In genomic region chr1:37859507-37860345, GRCh38 we compare ENCODE assay signal across 8 cellular contexts. TPM values are rescaled to one million over a fixed set of nuclear protein-coding genes. Genes with fewer than 3 reads are reported as not detected.
DNase-seq lines count a peak whose midpoint lies in the region; ATAC-seq and TF ChIP-seq lines count a peak whose summit lies in the region.

Gene MTF1, minus strand, starts transcription at chr1:37859592. Its CDS starts 1,934 bp downstream, at chr1:37857658.

- peak within 1 kb of the TSS; percentile 90 for H2AFZ ChIP-seq in KMS-11 (ENCODE audit: low read depth)

- TF ChIP-seq CTCF in KMS-11 (conservative IDR thresholded peaks at IDR 0.05; ENCODE audit: low read depth, low read length) = peak; percentile 93
- peak; percentile 98 for TF ChIP-seq CTCF in Panc1 (IDR thresholded peaks at IDR 0.05)
- peak; percentile 81 to 92 (median 87) for TF ChIP-seq CTCF in esophagus muscularis mucosa (IDR thresholded peaks at IDR 0.05)

- CTCF ChIA-PET in Panc1 (lab: Charles Lee) = interaction anchor here (0.6 to 1.3 kb wide), 6 partner anchors 12 to 168 kb away, joined by 3 to 13 read pairs (median 4); no protein-coding TSS in a partner anchor

- peaks cover 27% of the 10 kb centered on the region for H3K79me2 ChIP-seq in KMS-11 (ENCODE audit: insufficient read depth, low read depth)

- H3K4me1 Mint-ChIP-seq in activated T-cell treated with anti-CD3 and anti-CD28 coated beads, Interleukin-2, amount 50 U/mL, for 4 hours (ENCODE audit: low read depth) = peaks cover 35% of the 10 kb centered on the region

- peak within 1 kb of the TSS; percentile 95 for H3K4me3 Mint-ChIP-seq in activated T-cell treated with anti-CD3 and anti-CD28 coated beads, Interleukin-2, amount 50 U/mL, for 4 hours

- peaks cover 26% of the 10 kb centered on the region for H3K36me3 Mint-ChIP-seq in activated T-cell treated with anti-CD3 and anti-CD28 coated beads, Interleukin-2, amount 50 U/mL, for 4 hours (ENCODE audit: insufficient read depth)

- no peaks in the 10 kb centered on the region for H4K20me1 ChIP-seq in KMS-11 (ENCODE audit: insufficient read depth)

- H3K9me3 Mint-ChIP-seq in activated T-cell treated with anti-CD3 and anti-CD28 coated beads, Interleukin-2, amount 50 U/mL, for 4 hours = no peaks in the 10 kb centered on the region

- BruUV-seq in Panc1 (replicated peaks; lab: Mats Ljungman, UMichigan) = TSS peak; percentile 98

- peak within 1 kb of the TSS; percentile 91 for H3K4me2 ChIP-seq in KMS-11

- POLR2A ChIA-PET in Panc1 (lab: Charles Lee) = interaction anchor here (0.6 to 1.9 kb wide), 5 partner anchors 9 to 263 kb away, joined by 3 to 12 read pairs (median 3); partner anchors contain the start of genes C1orf122 and YRDC

- DNase-seq in DMS79 treated with DMSO at 0.1 percent for 48 hours (lab: John Stamatoyannopoulos, UW) (peak; percentile 96), Panc1 (ENCODE audit: low read depth, low spot score) (peak; percentile 89), esophagus muscularis mucosa (ENCODE audit: extremely low spot score) (peak; percentile 99), myocyte (ENCODE audit: low read depth) (peak; percentile 99)
- peak; percentile 96 for DNase-seq in activated T-cell treated with anti-CD3 and anti-CD28 coated beads, Interleukin-2, amount 50 U/mL, for 4 hours
- peak; percentile 92 to 95 for DNase-seq in stimulated activated CD8-positive, alpha-beta memory T cell treated with anti-CD3 and anti-CD28 coated beads, Interleukin-7, amount 100 ng/mL, for 48 hours (ENCODE audit: extremely low read depth in 1 of 2, low read depth in 1 of 2)

- H3K27ac ChIP-seq in KMS-11 = peak within 1 kb of the TSS; percentile 91
- peak within 1 kb of the TSS; percentile 91 for H3K27ac ChIP-seq in Panc1 (ENCODE audit: low read length)
- H3K27ac ChIP-seq in esophagus muscularis mucosa (replicated peaks in 1 of 4) = peak within 1 kb of the TSS; percentile 88 to 95 (median 93)

- no peaks in the 10 kb centered on the region for H3K9me3 ChIP-seq in Panc1 (ENCODE audit: control insufficient read depth, insufficient read depth, low read depth, low read length)
- no peaks in the 10 kb centered on the region for H3K9me3 ChIP-seq in esophagus muscularis mucosa

- no peaks in the 10 kb centered on the region for H3K27me3 Mint-ChIP-seq in activated T-cell treated with anti-CD3 and anti-CD28 coated beads, Interleukin-2, amount 50 U/mL, for 4 hours (ENCODE audit: low read depth)

- H3K27me3 ChIP-seq in KMS-11 (ENCODE audit: insufficient read depth, low read depth) (no peaks in the 10 kb centered on the region), Panc1 (ENCODE audit: control insufficient read depth, insufficient read depth, low read length) (no peaks in the 10 kb centered on the region), esophagus muscularis mucosa (no peaks in the 10 kb centered on the region)

- TF ChIP-seq POLR2A in esophagus muscularis mucosa (IDR thresholded peaks at IDR 0.05; ENCODE audit: low read depth) = peak; percentile 25

- intact Hi-C loops in Panc1 (cut with micrococcal nuclease; ENCODE audit: unreplicated experiment) (loop anchor here (1.0 kb wide), 1 partner anchor 48 kb away; no protein-coding TSS in a partner anchor), esophagus muscularis mucosa (cut with DNase I) (loop anchor here (5.0 to 10.0 kb wide), 2 partner anchors 125 to 167 kb away; partner anchors contain the start of gene CDCA8)

- H3K4me3 ChIP-seq in KMS-11 (IDR thresholded peaks at IDR 0.05; ENCODE audit: insufficient read depth, low read depth, low read length) (peak within 1 kb of the TSS; percentile 85), Panc1 (ENCODE audit: low read depth in 2 of 2, low read length in 2 of 2) (peak within 1 kb of the TSS; percentile 83 to 85), esophagus muscularis mucosa (peak within 1 kb of the TSS; percentile 89 to 97 (median 95))

- TF ChIP-seq EP300 in esophagus muscularis mucosa (IDR thresholded peaks at IDR 0.05) = no peak

- ATAC-seq in GM21723 (IDR thresholded peaks at IDR 0.05; ENCODE audit: unreplicated experiment) (peak; percentile 91), Panc1 (peak; percentile 99)
- peak; percentile 99 for ATAC-seq in activated T-cell treated with anti-CD3 and anti-CD28 coated beads, Interleukin-2, amount 50 U/mL, for 4 hours

- H3K9ac ChIP-seq in KMS-11 = peak within 1 kb of the TSS; percentile 96

- 0% methylated on average over 32 of the region's 61 CpGs for WGBS in esophagus muscularis mucosa

- H3K36me3 ChIP-seq in KMS-11 (ENCODE audit: insufficient read depth) (no peaks in the 10 kb centered on the region), Panc1 (ENCODE audit: control insufficient read depth, insufficient read depth, low read length) (peaks cover 5% of the 10 kb centered on the region), esophagus muscularis mucosa (peaks cover 27 to 66% (median 59%) of the 10 kb centered on the region in 4 donors)

- in situ Hi-C loops in Panc1 (cut with HindIII; ENCODE audit: low pct_unique_long_range_greater_than_20kb, low sequenced_read_pairs) = no loop called here

- H3K4me1 ChIP-seq in KMS-11 (ENCODE audit: low read depth, poor library complexity, severe bottlenecking) (peaks cover 17% of the 10 kb centered on the region), Panc1 (ENCODE audit: control insufficient read depth, insufficient read depth, low read length) (peaks cover 17% of the 10 kb centered on the region), esophagus muscularis mucosa (peaks cover 43 to 54% (median 46%) of the 10 kb centered on the region in 4 donors)

RNA-seq across cellular contexts. Expression of gene MTF1, which starts in this region (rescaled TPM):
- total RNA-seq in Panc1 (2021; ENCODE audit: unreplicated experiment) (26.2 TPM), esophagus muscularis mucosa (1 to 10 TPM; 4.0 to 7.4 (median 6.7) TPM), myocyte (2.1 and 2.3 TPM in 2 replicates)
- 6.3 TPM for polyA plus RNA-seq in Panc1 (2012; ENCODE audit: insufficient read length)
- 10 to 100 TPM; 36.4 to 50.1 (median 49.1) TPM for total RNA-seq in activated T-cell treated with anti-CD3 and anti-CD28 coated beads, Interleukin-2, amount 50 U/mL, for 4 hours
- 5.0 TPM for polyA plus RNA-seq in myocyte (2012)

Comparison
In these comparisons a context has a peak if more than half of its experiments do, and no peak if none do; other contexts are left out.
1. Peak in every context shown above with its lines: DNase-seq, ATAC-seq, H3K4me3 ChIP-seq and H3K27ac ChIP-seq.